ENCODE assay signal across 23 cellular contexts in genomic region chr5:75965292-75965691, GRCh38.
"Had no signal": no experiment of that assay in that cellular context is flagged by ENCODE, and none has a peak within 500 bp of the region (broad histone marks: within the 10 kb centered on the region; RNA-seq: fewer than 3 reads in every experiment).

No MANE protein-coding gene starts in this region.

- H3K4me3 ChIP-seq: esophagus squamous epithelium, heart left ventricle, mucosa of descending colon, psoas muscle, right lobe of liver, spleen, stomach, thoracic aorta had no signal

- H3K9me3 ChIP-seq: esophagus squamous epithelium, neutrophil, psoas muscle, right lobe of liver, thoracic aorta had no signal

- H3K27me3 ChIP-seq: esophagus squamous epithelium, heart left ventricle, right lobe of liver, stomach had no signal

- H3K36me3 ChIP-seq: esophagus squamous epithelium, heart left ventricle, neutrophil, right lobe of liver, spleen, stomach, thoracic aorta had no signal

- H3K4me3 Mint-ChIP-seq: dendritic cell treated with granulocyte-macrophage colony-stimulating factor and Interleukin-4, amounts not matched to agents 40 ng/mL and 50 ng/mL, for 4 days; effector memory CD8-positive, alpha-beta T cell; naive thymus-derived CD8-positive, alpha-beta T cell had no signal

- H3K4me1 ChIP-seq: esophagus squamous epithelium, heart left ventricle, psoas muscle, right lobe of liver, spleen, stomach had no signal

- H3K27ac ChIP-seq: esophagus squamous epithelium, heart left ventricle, neutrophil, psoas muscle, right lobe of liver, stomach, thoracic aorta had no signal

- H3K4me1 Mint-ChIP-seq: naive thymus-derived CD8-positive, alpha-beta T cell had no signal

- FAIRE-seq: colon had no signal

- H3K27ac Mint-ChIP-seq: effector memory CD8-positive, alpha-beta T cell; naive thymus-derived CD8-positive, alpha-beta T cell had no signal

- ATAC-seq: effector memory CD8-positive, alpha-beta T cell; heart left ventricle; mucosa of descending colon; naive thymus-derived CD8-positive, alpha-beta T cell; psoas muscle; right lobe of liver had no signal

- DNase-seq: effector memory CD8-positive, alpha-beta T cell; esophagus squamous epithelium; foreskin fibroblast; heart left ventricle; hippocampal formation; mammary epithelial cell; mucosa of descending colon; naive thymus-derived CD8-positive, alpha-beta T cell; psoas muscle; retina; right lobe of liver; spleen; stimulated activated CD4-positive, alpha-beta T cell treated with anti-CD3 and anti-CD28 coated beads, Interleukin-15, amount 100 ng/mL, for 24 hours; stimulated activated CD4-positive, alpha-beta T cell treated with anti-CD3 and anti-CD28 coated beads, Interleukin-1b, Interleukin-23, amount 100 ng/mL, for 48 hours; stimulated activated CD4-positive, alpha-beta T cell treated with anti-CD3 and anti-CD28 coated beads, Interleukin-4, amount 100 ng/mL, for 24 hours; stimulated activated naive CD4-positive, alpha-beta T cell; stomach; substantia nigra; trophoblast cell had no signal
